10 cellular contexts compared by ENCODE assay signal in the genomic region with DNA sequence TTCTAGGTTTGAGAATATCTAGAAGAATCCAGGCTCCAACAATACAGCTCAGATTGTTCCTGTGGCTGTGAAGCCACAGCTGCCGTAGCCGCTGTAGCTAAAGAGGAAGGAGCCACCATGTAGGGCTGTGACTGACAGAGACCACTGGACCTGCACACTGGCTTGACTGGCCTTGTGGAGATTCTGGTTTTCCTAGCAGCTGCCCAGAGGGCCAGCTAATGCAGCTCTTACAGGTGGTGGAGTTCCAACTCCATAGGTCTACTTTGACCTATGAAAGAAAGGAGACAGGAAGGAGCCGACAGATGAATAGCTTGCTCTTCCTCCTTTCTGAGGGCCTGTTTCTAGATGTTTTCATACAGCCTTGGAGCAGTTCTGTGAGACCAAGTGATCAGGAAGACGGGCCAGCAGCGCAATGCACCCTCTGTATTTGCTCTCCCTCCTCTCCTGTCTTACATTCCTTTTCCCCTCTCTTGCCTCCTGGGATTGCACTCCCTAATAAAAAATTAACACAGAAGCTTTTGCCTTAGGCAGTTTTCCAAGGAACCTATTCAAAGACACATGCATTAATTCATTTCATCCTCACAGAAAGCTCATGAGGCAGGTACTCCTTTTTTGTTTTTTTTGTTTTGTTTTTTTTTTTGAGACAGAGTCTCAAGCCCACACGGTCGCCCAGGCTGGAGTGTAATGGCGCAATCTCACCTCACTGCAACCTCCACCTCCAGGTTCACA. TPM values are rescaled to one million over a fixed set of nuclear protein-coding genes. Genes with fewer than 3 reads are reported as not detected.
DNase-seq lines count a peak whose midpoint lies in the region; ATAC-seq lines count a peak whose summit lies in the region.
"Had no signal": no experiment of that assay in that cellular context is flagged by ENCODE, and none has a peak within 500 bp of the region (broad histone marks: within the 10 kb centered on the region; RNA-seq: fewer than 3 reads in every experiment).

No MANE protein-coding gene starts in this region.

- H3K4me1 ChIP-seq in GM23248 (ENCODE audit: insufficient read depth), result no peaks in the 10 kb centered on the region

- H3K4me2 ChIP-seq in GM23248 (ENCODE audit: unreplicated experiment), result no peak overlapping the region

- H3K27me3 Mint-ChIP-seq in activated CD4-positive, alpha-beta T cell treated with anti-CD3 and anti-CD28 coated beads, Interleukin-2, amount 10 ng/mL, durations not matched to agents 24 days and 14 days, result no peaks in the 10 kb centered on the region
- H3K27me3 Mint-ChIP-seq in T-helper 2 cell treated with Interferon-gamma antibody and Interleukin-4, amounts not matched to agents 5 μg/mL and 100 μg/mL, for 36 hours (ENCODE audit: low read depth), result no peaks in the 10 kb centered on the region
- no peaks in the 10 kb centered on the region for H3K27me3 Mint-ChIP-seq in stimulated activated memory B cell treated with anti-CD40 and anti-IgM and Interleukin-4, amounts not matched to agents 10 μg/mL and 1 μg/mL and 100 μg/mL, for 72 hours

- peaks cover 2% of the 10 kb centered on the region for H3K36me3 Mint-ChIP-seq in activated CD4-positive, alpha-beta T cell treated with anti-CD3 and anti-CD28 coated beads, Interleukin-2, amount 10 ng/mL, durations not matched to agents 24 days and 14 days (ENCODE audit: low read depth)
- peaks cover 9% of the 10 kb centered on the region for H3K36me3 Mint-ChIP-seq in T-helper 2 cell treated with Interferon-gamma antibody and Interleukin-4, amounts not matched to agents 5 μg/mL and 100 μg/mL, for 36 hours (ENCODE audit: low read depth)
- no peaks in the 10 kb centered on the region for H3K36me3 Mint-ChIP-seq in stimulated activated memory B cell treated with anti-CD40 and anti-IgM and Interleukin-4, amounts not matched to agents 10 μg/mL and 1 μg/mL and 100 μg/mL, for 72 hours

- peak overlapping the region; percentile 91 for H3K27ac Mint-ChIP-seq in activated CD4-positive, alpha-beta T cell treated with anti-CD3 and anti-CD28 coated beads, Interleukin-2, amount 10 ng/mL, durations not matched to agents 24 days and 14 days
- H3K27ac Mint-ChIP-seq in T-helper 2 cell treated with Interferon-gamma antibody and Interleukin-4, amounts not matched to agents 5 μg/mL and 100 μg/mL, for 36 hours, result peak overlapping the region; percentile 97
- peak overlapping the region; percentile 91 for H3K27ac Mint-ChIP-seq in stimulated activated memory B cell treated with anti-CD40 and anti-IgM and Interleukin-4, amounts not matched to agents 10 μg/mL and 1 μg/mL and 100 μg/mL, for 72 hours

- ATAC-seq in HG02981 (IDR thresholded peaks at IDR 0.05; ENCODE audit: unreplicated experiment), result peak; percentile 50
- ATAC-seq in stimulated activated memory B cell treated with anti-CD40 and anti-IgM and Interleukin-4, amounts not matched to agents 10 μg/mL and 1 μg/mL and 100 μg/mL, for 72 hours, result peak; percentile 79
- ATAC-seq: HCT116 had no signal

- no peak overlapping the region for H3K27ac ChIP-seq in GM23248
- H3K27ac ChIP-seq: brain microvascular endothelial cell had no signal

- H3K9ac ChIP-seq in GM23248, result no peak overlapping the region

- no peaks in the 10 kb centered on the region for H3K36me3 ChIP-seq in GM23248 (ENCODE audit: low read depth)
- H3K36me3 ChIP-seq: brain microvascular endothelial cell had no signal

- WGBS in GM23248 (ENCODE audit: low coverage in 1 of 2, low lambda C conversion rate in 2 of 2, missing lambda C conversion rate in 2 of 2), 2 experiments, result 87 to 92% methylated on average over 8 of the region's 8 CpGs

- no peaks in the 10 kb centered on the region for H3K9me3 ChIP-seq in GM23248 (ENCODE audit: low read depth)

- intact Hi-C loops in activated CD4-positive, alpha-beta T cell treated with anti-CD3 and anti-CD28 coated beads, Interleukin-2, amount 10 ng/mL, durations not matched to agents 24 days and 14 days (cut with micrococcal nuclease), result loop anchor here (2.0 kb wide), 1 partner anchor 841 kb away; no protein-coding TSS in a partner anchor

- no peaks in the 10 kb centered on the region for H3K79me2 ChIP-seq in GM23248 (ENCODE audit: insufficient read depth)

- peaks cover 46% of the 10 kb centered on the region for H3K4me1 Mint-ChIP-seq in activated CD4-positive, alpha-beta T cell treated with anti-CD3 and anti-CD28 coated beads, Interleukin-2, amount 10 ng/mL, durations not matched to agents 24 days and 14 days
- peaks cover 47% of the 10 kb centered on the region for H3K4me1 Mint-ChIP-seq in T-helper 2 cell treated with Interferon-gamma antibody and Interleukin-4, amounts not matched to agents 5 μg/mL and 100 μg/mL, for 36 hours (ENCODE audit: low read depth)
- H3K4me1 Mint-ChIP-seq in stimulated activated memory B cell treated with anti-CD40 and anti-IgM and Interleukin-4, amounts not matched to agents 10 μg/mL and 1 μg/mL and 100 μg/mL, for 72 hours, result peaks cover 23% of the 10 kb centered on the region

- peak overlapping the region; percentile 73 for H3K4me3 Mint-ChIP-seq in activated CD4-positive, alpha-beta T cell treated with anti-CD3 and anti-CD28 coated beads, Interleukin-2, amount 10 ng/mL, durations not matched to agents 24 days and 14 days
- H3K4me3 Mint-ChIP-seq in T-helper 2 cell treated with Interferon-gamma antibody and Interleukin-4, amounts not matched to agents 5 μg/mL and 100 μg/mL, for 36 hours, result peak overlapping the region; percentile 78
- H3K4me3 Mint-ChIP-seq in stimulated activated memory B cell treated with anti-CD40 and anti-IgM and Interleukin-4, amounts not matched to agents 10 μg/mL and 1 μg/mL and 100 μg/mL, for 72 hours, result no peak overlapping the region

- in situ Hi-C loops in GM23248 (cut with MboI), result no loop called here

- H2AFZ ChIP-seq in GM23248, result no peak overlapping the region

- DNase-seq in activated CD4-positive, alpha-beta T cell treated with anti-CD3 and anti-CD28 coated beads, Interleukin-2, amount 10 ng/mL, durations not matched to agents 24 days and 14 days, result peak; percentile 76
- no peak for DNase-seq in activated CD4-positive, alpha-beta T cell treated with anti-CD3 and anti-CD28 coated beads, Interleukin-2, amount 50 U/mL, for 1 hour
- no peak for DNase-seq in T-helper 2 cell treated with Interferon-gamma antibody and Interleukin-4, amounts not matched to agents 5 μg/mL and 100 μg/mL, for 36 hours (ENCODE audit: low spot score)
- DNase-seq in NCI-H526 (lab: John Stamatoyannopoulos, UW) (no peak), GM23248 (no peak), occipital lobe (lab: John Stamatoyannopoulos, UW) (no peak)
- DNase-seq: brain microvascular endothelial cell had no signal

- no peaks in the 10 kb centered on the region for H3F3A ChIP-seq in GM23248 (ENCODE audit: insufficient read depth)

- H3K9me3 Mint-ChIP-seq in activated CD4-positive, alpha-beta T cell treated with anti-CD3 and anti-CD28 coated beads, Interleukin-2, amount 10 ng/mL, durations not matched to agents 24 days and 14 days, result peaks cover 5% of the 10 kb centered on the region
- H3K9me3 Mint-ChIP-seq in T-helper 2 cell treated with Interferon-gamma antibody and Interleukin-4, amounts not matched to agents 5 μg/mL and 100 μg/mL, for 36 hours, result peaks cover 6% of the 10 kb centered on the region
- H3K9me3 Mint-ChIP-seq in stimulated activated memory B cell treated with anti-CD40 and anti-IgM and Interleukin-4, amounts not matched to agents 10 μg/mL and 1 μg/mL and 100 μg/mL, for 72 hours, result no peaks in the 10 kb centered on the region

- peaks cover 10% of the 10 kb centered on the region; the same call in 1 of the 2 replicates for H3K27me3 ChIP-seq in GM23248 (replicated peaks; ENCODE audit: insufficient read depth)
- H3K27me3 ChIP-seq: brain microvascular endothelial cell had no signal

- H4K20me1 ChIP-seq in GM23248 (ENCODE audit: insufficient read depth), result no peaks in the 10 kb centered on the region

- no peaks in the 10 kb centered on the region for H3K9me2 ChIP-seq in GM23248 (ENCODE audit: insufficient read depth)

- H3K4me3 ChIP-seq in GM23248, result no peak overlapping the region

RNA-seq across cellular contexts. Expression of a gene that starts 51.8 kb away (rescaled TPM):
- 44.1 and 44.2 TPM in 2 replicates for total RNA-seq in activated CD4-positive, alpha-beta T cell treated with anti-CD3 and anti-CD28 coated beads, Interleukin-2, amount 10 ng/mL, durations not matched to agents 24 days and 14 days
- 1.2 TPM in 1 of 2 replicates, not detected in the other for total RNA-seq in GM23248 (2014; rRNA removed; shearing (Covaris generic))
- 0.10 and 0.28 TPM in 2 replicates for polyA plus RNA-seq in GM23248 (2016; fragmentation: Nextera tagmentation; extraction: Ambion mirVana)
- total RNA-seq in occipital lobe, result 1.7 TPM

Comparison
In these comparisons a context has a peak if more than half of its experiments do, and no peak if none do; other contexts are left out.
1. RNA of a gene that starts 51.8 kb away (total RNA-seq): 44.1 to 44.2 TPM in activated CD4-positive, alpha-beta T cell treated with anti-CD3 and anti-CD28 coated beads, Interleukin-2, amount 10 ng/mL, durations not matched to agents 24 days and 14 days; 1.7 TPM in occipital lobe (single experiment) and 1.2 TPM in GM23248; every median in the first group is over 10 times any median in the second.
2. Peak in every context shown above with its lines, with median percentiles within 50 percentile points of each other: H3K27ac Mint-ChIP-seq.